22 cellular contexts compared by ENCODE assay signal in genomic region chr6:123171341-123171740, GRCh38.
"Had no signal": no experiment of that assay in that cellular context is flagged by ENCODE, and none has a peak within 500 bp of the region (broad histone marks: within the 10 kb centered on the region; RNA-seq: fewer than 3 reads in every experiment).

No MANE protein-coding gene starts in this region.

- H3K27me3 Mint-ChIP-seq: activated CD4-positive, alpha-beta T cell treated with anti-CD3 and anti-CD28 coated beads, Interleukin-2, amount 10 ng/mL, durations not matched to agents 24 days and 14 days; brain; memory B cell; stimulated activated memory B cell treated with anti-CD40 and anti-IgM and Interleukin-4, amounts not matched to agents 10 μg/mL and 1 μg/mL and 100 μg/mL, for 72 hours had no signal

- H3K27ac Mint-ChIP-seq: activated CD4-positive, alpha-beta T cell treated with anti-CD3 and anti-CD28 coated beads, Interleukin-2, amount 10 ng/mL, durations not matched to agents 24 days and 14 days; activated CD8-positive, alpha-beta T cell treated with anti-CD3 and anti-CD28 coated beads, Interleukin-2, amount 10 ng/mL, durations not matched to agents 7 days and 5 days; activated naive CD4-positive, alpha-beta T cell treated with anti-CD3 and anti-CD28 coated beads for 36 hours; immature natural killer cell; memory B cell; natural killer cell; stimulated activated memory B cell treated with anti-CD40 and anti-IgM and Interleukin-4, amounts not matched to agents 10 μg/mL and 1 μg/mL and 100 μg/mL, for 72 hours; T-helper 2 cell treated with Interferon-gamma antibody and Interleukin-4, amounts not matched to agents 5 μg/mL and 100 μg/mL, for 36 hours had no signal

- H3K4me3 Mint-ChIP-seq: activated CD4-positive, alpha-beta T cell treated with anti-CD3 and anti-CD28 coated beads, Interleukin-2, amount 10 ng/mL, durations not matched to agents 24 days and 14 days; activated CD8-positive, alpha-beta T cell treated with anti-CD3 and anti-CD28 coated beads, Interleukin-2, amount 10 ng/mL, durations not matched to agents 7 days and 5 days; activated naive CD4-positive, alpha-beta T cell treated with anti-CD3 and anti-CD28 coated beads for 36 hours; activated T-cell treated with anti-CD3 and anti-CD28 coated beads, Interleukin-2, amount 50 U/mL, for 4 hours; brain; immature natural killer cell; memory B cell; natural killer cell; stimulated activated memory B cell treated with anti-CD40 and anti-IgM and Interleukin-4, amounts not matched to agents 10 μg/mL and 1 μg/mL and 100 μg/mL, for 72 hours; T-helper 2 cell treated with Interferon-gamma antibody and Interleukin-4, amounts not matched to agents 5 μg/mL and 100 μg/mL, for 36 hours had no signal

- ATAC-seq: activated CD8-positive, alpha-beta T cell treated with anti-CD3 and anti-CD28 coated beads, Interleukin-2, amount 10 ng/mL, durations not matched to agents 7 days and 5 days; activated T-cell treated with anti-CD3 and anti-CD28 coated beads, Interleukin-2, amount 50 U/mL, for 4 hours; gastroesophageal sphincter; heart left ventricle; left ventricle myocardium superior; mucosa of descending colon; natural killer cell; stimulated activated memory B cell treated with anti-CD40 and anti-IgM and Interleukin-4, amounts not matched to agents 10 μg/mL and 1 μg/mL and 100 μg/mL, for 72 hours; upper lobe of right lung had no signal

- H3K27ac ChIP-seq: gastroesophageal sphincter, heart left ventricle, spleen, thoracic aorta, upper lobe of right lung had no signal

- H3K36me3 Mint-ChIP-seq: brain; immature natural killer cell; memory B cell; natural killer cell; stimulated activated memory B cell treated with anti-CD40 and anti-IgM and Interleukin-4, amounts not matched to agents 10 μg/mL and 1 μg/mL and 100 μg/mL, for 72 hours had no signal

- H3K4me3 ChIP-seq: gastroesophageal sphincter, heart left ventricle, mucosa of descending colon, spleen, thoracic aorta, upper lobe of right lung had no signal

- H3K27me3 ChIP-seq: gastroesophageal sphincter, heart left ventricle, spleen, upper lobe of right lung had no signal

- H3K36me3 ChIP-seq: gastroesophageal sphincter, heart left ventricle, spleen, thoracic aorta, upper lobe of right lung had no signal

- H3K4me1 Mint-ChIP-seq: activated CD4-positive, alpha-beta T cell treated with anti-CD3 and anti-CD28 coated beads, Interleukin-2, amount 10 ng/mL, durations not matched to agents 24 days and 14 days; immature natural killer cell; memory B cell; natural killer cell; stimulated activated memory B cell treated with anti-CD40 and anti-IgM and Interleukin-4, amounts not matched to agents 10 μg/mL and 1 μg/mL and 100 μg/mL, for 72 hours had no signal

- H3K4me1 ChIP-seq: gastroesophageal sphincter, heart left ventricle, spleen, upper lobe of right lung had no signal

- DNase-seq: activated CD4-positive, alpha-beta T cell treated with anti-CD3 and anti-CD28 coated beads, Interleukin-2, amount 10 ng/mL, durations not matched to agents 24 days and 14 days; activated CD8-positive, alpha-beta T cell treated with anti-CD3 and anti-CD28 coated beads, Interleukin-2, amount 10 ng/mL, durations not matched to agents 7 days and 5 days; activated naive CD4-positive, alpha-beta T cell treated with anti-CD3 and anti-CD28 coated beads for 36 hours; activated T-cell treated with anti-CD3 and anti-CD28 coated beads, Interleukin-2, amount 50 U/mL, for 4 hours; central memory CD4-positive, alpha-beta T cell; erythroblast; heart left ventricle; immature natural killer cell; left ventricle myocardium superior; mucosa of descending colon; natural killer cell; nucleus accumbens; retina; spleen; stimulated activated CD4-positive, alpha-beta T cell treated with anti-CD3 and anti-CD28 coated beads, Interleukin-4, amount 100 ng/mL, for 4 hours; upper lobe of right lung had no signal

- H3K9me3 ChIP-seq: gastroesophageal sphincter, mucosa of descending colon, thoracic aorta, upper lobe of right lung had no signal

- H3K9me3 Mint-ChIP-seq: activated CD4-positive, alpha-beta T cell treated with anti-CD3 and anti-CD28 coated beads, Interleukin-2, amount 10 ng/mL, durations not matched to agents 24 days and 14 days; activated naive CD4-positive, alpha-beta T cell treated with anti-CD3 and anti-CD28 coated beads for 36 hours; activated T-cell treated with anti-CD3 and anti-CD28 coated beads, Interleukin-2, amount 50 U/mL, for 4 hours; brain; T-helper 2 cell treated with Interferon-gamma antibody and Interleukin-4, amounts not matched to agents 5 μg/mL and 100 μg/mL, for 36 hours had no signal
